ENCODE assay signal across 16 cellular contexts in the genomic region with DNA sequence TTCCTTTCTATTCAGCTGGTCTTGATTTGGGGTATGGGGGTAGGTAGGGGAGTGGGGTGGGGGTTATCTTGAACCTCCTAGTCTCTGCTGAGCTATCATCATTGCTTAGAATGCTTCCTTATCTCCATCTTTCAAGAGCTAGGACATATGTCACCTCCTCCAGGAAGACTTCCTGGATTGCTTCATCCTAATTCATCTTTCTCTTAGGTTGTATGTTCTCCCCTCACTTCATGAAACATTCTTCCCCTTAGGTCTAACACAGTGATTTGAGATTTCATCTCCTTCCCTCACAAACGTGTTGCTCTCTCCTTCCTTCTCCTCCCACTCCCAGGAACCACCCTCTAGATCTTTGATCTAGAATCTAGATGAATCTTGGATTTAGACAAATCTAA. TPM values are rescaled to one million over a fixed set of nuclear protein-coding genes. Genes with fewer than 3 reads are reported as not detected.
DNase-seq lines count a peak whose midpoint lies in the region; ATAC-seq, FAIRE-seq and TF ChIP-seq lines count a peak whose summit lies in the region.
"Had no signal": no experiment of that assay in that cellular context is flagged by ENCODE, and none has a peak within 500 bp of the region (broad histone marks: within the 10 kb centered on the region; RNA-seq: fewer than 3 reads in every experiment).

No MANE protein-coding gene starts in this region.

- H3K27ac Mint-ChIP-seq in neural progenitor cell = no peak overlapping the region
- H3K27ac Mint-ChIP-seq: activated naive CD4-positive, alpha-beta T cell treated with anti-CD3 and anti-CD28 coated beads, Interleukin-2, amount 50 U/mL, for 24 hours; stimulated activated memory B cell treated with anti-CD40 and anti-IgM and Interleukin-4, amounts not matched to agents 10 μg/mL and 1 μg/mL and 100 μg/mL, for 72 hours had no signal

- H3K9me1 ChIP-seq in endothelial cell of umbilical vein (replicated peaks; ENCODE audit: control insufficient read depth, extremely low read depth, insufficient read depth, low read length) = no peaks in the 10 kb centered on the region

- H3K4me2 ChIP-seq in endothelial cell of umbilical vein (ENCODE audit: insufficient read depth, low read length) = no peak overlapping the region
- peak overlapping the region; percentile 0 for H3K4me2 ChIP-seq in neural progenitor cell

- H3K4me3 ChIP-seq in endothelial cell of umbilical vein (replicated peaks in 1 of 3; ENCODE audit: insufficient read depth in 1 of 3, low read depth in 1 of 3, low read length in 3 of 3) = no peak overlapping the region
- H3K4me3 ChIP-seq in neural progenitor cell = no peak overlapping the region
- no peak overlapping the region for H3K4me3 ChIP-seq in transverse colon
- H3K4me3 ChIP-seq: colonic mucosa had no signal

- no TSS peak for BruUV-seq in endothelial cell of umbilical vein (replicated peaks; lab: Mats Ljungman, UMichigan)

- H3K36me3 ChIP-seq in endothelial cell of umbilical vein (ENCODE audit: control insufficient read depth in 2 of 2, extremely low read depth in 1 of 2, insufficient read depth in 2 of 2, low read length in 2 of 2) = peaks cover 0 to 10% of the 10 kb centered on the region in 2 experiments
- H3K36me3 ChIP-seq in neural progenitor cell = no peaks in the 10 kb centered on the region
- H3K36me3 ChIP-seq in transverse colon = no peaks in the 10 kb centered on the region
- H3K36me3 ChIP-seq: colonic mucosa had no signal

- no peak for FAIRE-seq in endothelial cell of umbilical vein (lab: Jason Lieb, UNC)
- FAIRE-seq: islet of Langerhans, TTC549 had no signal

- H3K27me3 Mint-ChIP-seq in neural progenitor cell (ENCODE audit: insufficient read depth, low read depth) = peaks cover 9% of the 10 kb centered on the region
- H3K27me3 Mint-ChIP-seq: activated naive CD4-positive, alpha-beta T cell treated with anti-CD3 and anti-CD28 coated beads, Interleukin-2, amount 50 U/mL, for 24 hours; stimulated activated memory B cell treated with anti-CD40 and anti-IgM and Interleukin-4, amounts not matched to agents 10 μg/mL and 1 μg/mL and 100 μg/mL, for 72 hours had no signal

- ATAC-seq in HG03521 (IDR thresholded peaks at IDR 0.05; ENCODE audit: unreplicated experiment) (no peak), HG03139 (IDR thresholded peaks at IDR 0.05; ENCODE audit: unreplicated experiment) (no peak)
- ATAC-seq: stimulated activated memory B cell treated with anti-CD40 and anti-IgM and Interleukin-4, amounts not matched to agents 10 μg/mL and 1 μg/mL and 100 μg/mL, for 72 hours had no signal

- H3K27me3 ChIP-seq in endothelial cell of umbilical vein (ENCODE audit: control insufficient read depth in 2 of 2, insufficient read depth in 2 of 2, low read length in 2 of 2) (no peaks in the 10 kb centered on the region), neural progenitor cell (no peaks in the 10 kb centered on the region), transverse colon (no peaks in the 10 kb centered on the region)
- H3K27me3 ChIP-seq: colonic mucosa had no signal

- WGBS in transverse colon (ENCODE audit: low coverage in 1 of 2), 2 donors = 45 to 50% methylated on average over 1 of the region's 1 CpG

- in situ Hi-C loops in transverse colon (cut with MboI; ENCODE audit: low pct_ligation_motif_present in 1 of 4, low pct_unique_long_range_greater_than_20kb in 1 of 4, low sequenced_read_pairs in 3 of 4) = no loop called here

- CTCF ChIA-PET in RWPE1 (lab: Yijun Ruan, JAX) (interaction anchor here (0.9 to 1.2 kb wide), 2 partner anchors 18 to 30 kb away, joined by 3 to 6 read pairs; no protein-coding TSS in a partner anchor), endothelial cell of umbilical vein (lab: Charles Lee) (interaction anchor here (0.6 to 2.5 kb wide), 6 partner anchors 16 to 120 kb away, joined by 3 to 8 read pairs (median 4); no protein-coding TSS in a partner anchor)

- POLR2A ChIA-PET in RWPE1 (lab: Yijun Ruan, JAX; ENCODE audit: low non-redundant PET) = no interaction called here
- POLR2A ChIA-PET in endothelial cell of umbilical vein (lab: Charles Lee) = no interaction called here

- peaks cover 23% of the 10 kb centered on the region for H3F3A ChIP-seq in neural progenitor cell (ENCODE audit: low read depth)

- H3K79me2 ChIP-seq in endothelial cell of umbilical vein (ENCODE audit: control insufficient read depth, insufficient read depth, low read length) = peaks cover 12% of the 10 kb centered on the region
- H3K79me2 ChIP-seq in neural progenitor cell (ENCODE audit: low read depth) = no peaks in the 10 kb centered on the region

- H3K4me1 ChIP-seq in endothelial cell of umbilical vein (ENCODE audit: control insufficient read depth, extremely low read depth, insufficient read depth, low read length) (peaks cover 65% of the 10 kb centered on the region), neural progenitor cell (peaks cover 44% of the 10 kb centered on the region), transverse colon (peaks cover 20 to 61% (median 37%) of the 10 kb centered on the region in 4 donors)
- H3K4me1 ChIP-seq: colonic mucosa had no signal

- no peaks in the 10 kb centered on the region for H3K9me3 Mint-ChIP-seq in neural progenitor cell
- H3K9me3 Mint-ChIP-seq: activated naive CD4-positive, alpha-beta T cell treated with anti-CD3 and anti-CD28 coated beads, Interleukin-2, amount 50 U/mL, for 24 hours; stimulated activated memory B cell treated with anti-CD40 and anti-IgM and Interleukin-4, amounts not matched to agents 10 μg/mL and 1 μg/mL and 100 μg/mL, for 72 hours had no signal

- peaks cover 46% of the 10 kb centered on the region for H3K4me1 Mint-ChIP-seq in neural progenitor cell
- H3K4me1 Mint-ChIP-seq: activated naive CD4-positive, alpha-beta T cell treated with anti-CD3 and anti-CD28 coated beads, Interleukin-2, amount 50 U/mL, for 24 hours had no signal

- intact Hi-C loops in endothelial cell of umbilical vein (cut with micrococcal nuclease) (no loop called here), transverse colon (cut with DNase I; ENCODE audit: low total_unique reads) (no loop called here)

- TF ChIP-seq CTCF in RWPE1 (conservative IDR thresholded peaks at IDR 0.05; ENCODE audit: low read depth) = no peak
- TF ChIP-seq CTCF in endothelial cell of umbilical vein (IDR thresholded peaks at IDR 0.05; ENCODE audit: extremely low read depth in 1 of 2, insufficient read depth in 1 of 2, low read depth in 1 of 2, low read length in 2 of 2) = no peak
- TF ChIP-seq CTCF in neural progenitor cell (IDR thresholded peaks at IDR 0.05) = no peak
- no peak for TF ChIP-seq CTCF in transverse colon (IDR thresholded peaks at IDR 0.05)

- H4K20me1 ChIP-seq in endothelial cell of umbilical vein (replicated peaks; ENCODE audit: control insufficient read depth, extremely low read depth, insufficient read depth, low read length) (no peaks in the 10 kb centered on the region), neural progenitor cell (ENCODE audit: low read depth) (no peaks in the 10 kb centered on the region)

- H3K4me3 Mint-ChIP-seq in neural progenitor cell = no peak overlapping the region
- H3K4me3 Mint-ChIP-seq: activated naive CD4-positive, alpha-beta T cell treated with anti-CD3 and anti-CD28 coated beads, Interleukin-2, amount 50 U/mL, for 24 hours; stimulated activated memory B cell treated with anti-CD40 and anti-IgM and Interleukin-4, amounts not matched to agents 10 μg/mL and 1 μg/mL and 100 μg/mL, for 72 hours had no signal

- dilution Hi-C loops in endothelial cell of umbilical vein (cut with MboI; ENCODE audit: extremely low pct_ligation_motif_present, low sequenced_read_pairs) = no loop called here

- no peak for TF ChIP-seq EP300 in transverse colon (IDR thresholded peaks at IDR 0.05; ENCODE audit: low read depth)

- TF ChIP-seq POLR2A in endothelial cell of umbilical vein (IDR thresholded peaks at IDR 0.05; ENCODE audit: low read depth, low read length) (no peak), transverse colon (IDR thresholded peaks at IDR 0.05) (no peak)

- H3K9ac ChIP-seq in endothelial cell of umbilical vein (replicated peaks; ENCODE audit: extremely low read depth, insufficient read depth, low read length) = no peak overlapping the region
- no peak overlapping the region for H3K9ac ChIP-seq in neural progenitor cell

- H3K27ac ChIP-seq in RWPE1 = peak overlapping the region; percentile 72
- peak overlapping the region; percentile 98 for H3K27ac ChIP-seq in endothelial cell of umbilical vein (ENCODE audit: insufficient read depth, low read depth, low read length)
- H3K27ac ChIP-seq in neural progenitor cell = no peak overlapping the region
- peak overlapping the region; percentile 59 to 89 (median 81) for H3K27ac ChIP-seq in transverse colon

- H2AFZ ChIP-seq in endothelial cell of umbilical vein (ENCODE audit: low read depth, low read length) = no peak overlapping the region
- no peak overlapping the region for H2AFZ ChIP-seq in neural progenitor cell (replicated peaks)

- DNase-seq in RWPE1 (ENCODE audit: low spot score) (no peak), endothelial cell of umbilical vein (ENCODE audit: low read depth, low spot score) (no peak), neural progenitor cell (ENCODE audit: low spot score) (no peak), transverse colon (no peak), DMS 273 treated with DMSO at 0.1 percent for 48 hours (lab: John Stamatoyannopoulos, UW) (no peak)
- DNase-seq: activated CD8-positive, alpha-beta memory T cell treated with anti-CD3 and anti-CD28 coated beads for 24 hours; colonic mucosa; NCI-H1105 treated with DMSO at 0.1 percent for 48 hours; stimulated activated CD4-positive, alpha-beta T cell treated with anti-CD3 and anti-CD28 coated beads, Interleukin-4, amount 100 ng/mL, for 1 hour had no signal

- no peaks in the 10 kb centered on the region for H3K36me3 Mint-ChIP-seq in neural progenitor cell
- H3K36me3 Mint-ChIP-seq: activated naive CD4-positive, alpha-beta T cell treated with anti-CD3 and anti-CD28 coated beads, Interleukin-2, amount 50 U/mL, for 24 hours had no signal

- H3K9me3 ChIP-seq in endothelial cell of umbilical vein (replicated peaks; ENCODE audit: control insufficient read depth, insufficient read depth, low read length) (no peaks in the 10 kb centered on the region), neural progenitor cell (ENCODE audit: low read depth) (no peaks in the 10 kb centered on the region), transverse colon (no peaks in the 10 kb centered on the region)
- H3K9me3 ChIP-seq: colonic mucosa had no signal

RNA-seq across cellular contexts. Expression of a gene that starts 2.4 kb away (rescaled TPM):
- total RNA-seq in endothelial cell of umbilical vein (93.9 and 121 TPM in 2 replicates), neural progenitor cell (ENCODE audit: low replicate concordance) (0.41 and 1.3 TPM in 2 replicates), transverse colon (10 to 100 TPM; 15.5 to 89.4 (median 41.8) TPM)
- 56.9 and 68.4 TPM in 2 replicates for polyA plus RNA-seq in endothelial cell of umbilical vein
- polyA plus RNA-seq in endothelial cell of umbilical vein (2011; cell fraction: cytosol; rRNA removed) = 58.1 and 70.3 TPM in 2 replicates
- polyA plus RNA-seq in endothelial cell of umbilical vein (2011; cell fraction: nucleus; rRNA removed) = 80.9 and 110 TPM in 2 replicates
- polyA plus RNA-seq in endothelial cell of umbilical vein (2012) = 58.3 and 66.7 TPM in 2 replicates
- 84.2 and 147 TPM in 2 replicates for polyA minus RNA-seq in endothelial cell of umbilical vein
- 8.7 TPM for polyA minus RNA-seq in endothelial cell of umbilical vein (2011; cell fraction: cytosol; rRNA and poly(A)+ RNA removed)
- polyA minus RNA-seq in endothelial cell of umbilical vein (2011; cell fraction: nucleus; rRNA and poly(A)+ RNA removed) = 66.6 and 71.2 TPM in 2 replicates

RNA-seq across cellular contexts. Expression of a gene that starts 23.0 kb away (rescaled TPM):
- 1.1 and 1.2 TPM in 2 replicates for total RNA-seq in endothelial cell of umbilical vein
- 0.43 and 0.59 TPM in 2 replicates for polyA plus RNA-seq in endothelial cell of umbilical vein
- 0.27 and 0.37 TPM in 2 replicates for polyA plus RNA-seq in endothelial cell of umbilical vein (2011; cell fraction: cytosol; rRNA removed)
- polyA plus RNA-seq in endothelial cell of umbilical vein (2011; cell fraction: nucleus; rRNA removed) = 0.55 and 0.80 TPM in 2 replicates
- 0.28 and 0.67 TPM in 2 replicates for polyA plus RNA-seq in endothelial cell of umbilical vein (2012)
- 0.68 and 0.75 TPM in 2 replicates for polyA minus RNA-seq in endothelial cell of umbilical vein
- polyA minus RNA-seq in endothelial cell of umbilical vein (2011; cell fraction: cytosol; rRNA and poly(A)+ RNA removed) = not detected
- 0.77 and 1.1 TPM in 2 replicates for polyA minus RNA-seq in endothelial cell of umbilical vein (2011; cell fraction: nucleus; rRNA and poly(A)+ RNA removed)
- 0.43 and 0.90 TPM in 2 replicates for total RNA-seq in neural progenitor cell (ENCODE audit: low replicate concordance)
- total RNA-seq in transverse colon = not detected
- total RNA-seq: NCI-H460 had no signal
